13 cellular contexts compared by ENCODE assay signal in genomic region chr2:113180131-113180946, GRCh38. TPM values are rescaled to one million over a fixed set of nuclear protein-coding genes. Genes with fewer than 3 reads are reported as not detected.
A peak's percentile ranks its signal among the peaks of the same experiment; 100 is the strongest.
DNase-seq lines count a peak whose midpoint lies in the region; ATAC-seq and TF ChIP-seq lines count a peak whose summit lies in the region.
"Had no signal": no experiment of that assay in that cellular context is flagged by ENCODE, and none has a peak within 500 bp of the region (broad histone marks: within the 10 kb centered on the region; RNA-seq: fewer than 3 reads in every experiment).

No MANE protein-coding gene starts in this region.

- H3K27me3 ChIP-seq in endodermal cell (ENCODE audit: control insufficient read depth, insufficient read depth, low read length, poor library complexity, severe bottlenecking): no peaks in the 10 kb centered on the region
- H3K27me3 ChIP-seq in lower lobe of right lung (ENCODE audit: low read depth): no peaks in the 10 kb centered on the region
- H3K27me3 ChIP-seq: cardiac muscle cell, esophagus squamous epithelium, uterus had no signal

- TF ChIP-seq CTCF in VCaP (conservative IDR thresholded peaks at IDR 0.05) (no peak), endodermal cell (conservative IDR thresholded peaks at IDR 0.05) (no peak), lower lobe of right lung (IDR thresholded peaks at IDR 0.05) (no peak)

- H3K4me1 Mint-ChIP-seq in endodermal cell: peaks cover 15% of the 10 kb centered on the region
- H3K4me1 Mint-ChIP-seq in stimulated activated memory B cell treated with anti-CD40 and anti-IgM and Interleukin-4, amounts not matched to agents 10 μg/mL and 1 μg/mL and 100 μg/mL, for 72 hours: peaks cover 87% of the 10 kb centered on the region

- no peak overlapping the region for H3K9ac ChIP-seq in endodermal cell (ENCODE audit: extremely low read depth, low read length, poor library complexity, severe bottlenecking)

- H3K4me1 ChIP-seq in endodermal cell (ENCODE audit: control insufficient read depth, insufficient read depth, low read length): peaks cover 6% of the 10 kb centered on the region
- peaks cover 44% of the 10 kb centered on the region for H3K4me1 ChIP-seq in lower lobe of right lung
- H3K4me1 ChIP-seq: uterus had no signal

- WGBS in endodermal cell (ENCODE audit: insufficient coverage in 1 of 2, insufficient read length in 1 of 2), 2 experiments: 71 to 82% methylated on average over 10 to 17 of the region's 17 CpGs

- H3K9me3 ChIP-seq in endodermal cell (ENCODE audit: control insufficient read depth, low read length) (no peaks in the 10 kb centered on the region), lower lobe of right lung (no peaks in the 10 kb centered on the region)
- H3K9me3 ChIP-seq: esophagus squamous epithelium, uterus had no signal

- no peak overlapping the region for H3K4me3 Mint-ChIP-seq in endodermal cell
- H3K4me3 Mint-ChIP-seq in stimulated activated memory B cell treated with anti-CD40 and anti-IgM and Interleukin-4, amounts not matched to agents 10 μg/mL and 1 μg/mL and 100 μg/mL, for 72 hours: peak overlapping the region; percentile 4

- H3K36me3 Mint-ChIP-seq in endodermal cell (ENCODE audit: low read depth): no peaks in the 10 kb centered on the region
- peaks cover 61% of the 10 kb centered on the region for H3K36me3 Mint-ChIP-seq in stimulated activated memory B cell treated with anti-CD40 and anti-IgM and Interleukin-4, amounts not matched to agents 10 μg/mL and 1 μg/mL and 100 μg/mL, for 72 hours

- H3K36me3 ChIP-seq in endodermal cell (ENCODE audit: control insufficient read depth, insufficient read depth, low read length) (no peaks in the 10 kb centered on the region), lower lobe of right lung (peaks cover 13% of the 10 kb centered on the region)
- H3K36me3 ChIP-seq: cardiac muscle cell, uterus had no signal

- H3K9me3 Mint-ChIP-seq in endodermal cell: no peaks in the 10 kb centered on the region
- H3K9me3 Mint-ChIP-seq in stimulated activated memory B cell treated with anti-CD40 and anti-IgM and Interleukin-4, amounts not matched to agents 10 μg/mL and 1 μg/mL and 100 μg/mL, for 72 hours: no peaks in the 10 kb centered on the region

- peak; percentile 74 for DNase-seq in activated CD8-positive, alpha-beta memory T cell treated with anti-CD3 and anti-CD28 coated beads for 24 hours
- DNase-seq in activated CD8-positive, alpha-beta memory T cell treated with anti-CD3 and anti-CD28 coated beads, Interleukin-2, amount 50 U/mL, for 4 hours: no peak
- DNase-seq in endodermal cell (no peak), HUDEP-2 (lab: John Stamatoyannopoulos, UW; ENCODE audit: unreplicated experiment in 76 of 76) (no peak), lower lobe of right lung (no peak)
- DNase-seq: esophagus squamous epithelium, IMR-90, NCI-H187 treated with DMSO at 0.1 percent for 48 hours, uterus had no signal

- peak overlapping the region; percentile 79 for H3K27ac ChIP-seq in VCaP
- no peak overlapping the region for H3K27ac ChIP-seq in endodermal cell (ENCODE audit: low read depth, low read length)
- H3K27ac ChIP-seq in lower lobe of right lung: no peak overlapping the region
- H3K27ac ChIP-seq: cardiac muscle cell, esophagus squamous epithelium, uterus had no signal

- H3K4me3 ChIP-seq in endodermal cell (ENCODE audit: low read length) (no peak overlapping the region), lower lobe of right lung (no peak overlapping the region)
- H3K4me3 ChIP-seq: cardiac muscle cell, esophagus squamous epithelium, uterus had no signal

- H3K27ac Mint-ChIP-seq in endodermal cell: peak overlapping the region; percentile 14
- peak overlapping the region; percentile 25 for H3K27ac Mint-ChIP-seq in stimulated activated memory B cell treated with anti-CD40 and anti-IgM and Interleukin-4, amounts not matched to agents 10 μg/mL and 1 μg/mL and 100 μg/mL, for 72 hours

- H3K27me3 Mint-ChIP-seq in endodermal cell (ENCODE audit: insufficient read depth): peaks cover 5% of the 10 kb centered on the region
- H3K27me3 Mint-ChIP-seq in stimulated activated memory B cell treated with anti-CD40 and anti-IgM and Interleukin-4, amounts not matched to agents 10 μg/mL and 1 μg/mL and 100 μg/mL, for 72 hours: no peaks in the 10 kb centered on the region

- ATAC-seq in stimulated activated memory B cell treated with anti-CD40 and anti-IgM and Interleukin-4, amounts not matched to agents 10 μg/mL and 1 μg/mL and 100 μg/mL, for 72 hours: no peak
- no peak for ATAC-seq in HG03039 (IDR thresholded peaks at IDR 0.05; ENCODE audit: unreplicated experiment)
- ATAC-seq in lower lobe of right lung: no peak

- intact Hi-C loops in lower lobe of right lung (cut with DNase I): no loop called here

RNA-seq across cellular contexts. Expression of gene PSD4, which starts 6.6 kb away (rescaled TPM):
- total RNA-seq in endodermal cell (10 to 100 TPM in 1 of 2 donors, 1 to 10 TPM in 1; 5.2 to 13.3 TPM), lower lobe of right lung (43.2 TPM)
- polyA plus RNA-seq in endodermal cell (2013, experiment 1 of 2): 1.6 TPM
- polyA plus RNA-seq in endodermal cell (2013, experiment 2 of 2): 1.7 TPM

RNA-seq across cellular contexts. Expression of gene IL1RN, which starts 52.9 kb away (rescaled TPM):
- total RNA-seq in endodermal cell (not detected), lower lobe of right lung (20.1 TPM)
- polyA plus RNA-seq in endodermal cell (2013, experiment 1 of 2): not detected
- not detected for polyA plus RNA-seq in endodermal cell (2013, experiment 2 of 2)
- total RNA-seq: cardiac muscle cell, IMR-90 had no signal
- polyA plus RNA-seq: cardiac muscle cell, IMR-90 had no signal

Comparison
In these comparisons a context has a peak if more than half of its experiments do, and no peak if none do; other contexts are left out.
1. RNA of gene IL1RN, which starts 52.9 kb away (total RNA-seq): 20.1 TPM in lower lobe of right lung (single experiment); not detected in endodermal cell; every median in the first group is over 10 times any median in the second.